In the genomic region with DNA sequence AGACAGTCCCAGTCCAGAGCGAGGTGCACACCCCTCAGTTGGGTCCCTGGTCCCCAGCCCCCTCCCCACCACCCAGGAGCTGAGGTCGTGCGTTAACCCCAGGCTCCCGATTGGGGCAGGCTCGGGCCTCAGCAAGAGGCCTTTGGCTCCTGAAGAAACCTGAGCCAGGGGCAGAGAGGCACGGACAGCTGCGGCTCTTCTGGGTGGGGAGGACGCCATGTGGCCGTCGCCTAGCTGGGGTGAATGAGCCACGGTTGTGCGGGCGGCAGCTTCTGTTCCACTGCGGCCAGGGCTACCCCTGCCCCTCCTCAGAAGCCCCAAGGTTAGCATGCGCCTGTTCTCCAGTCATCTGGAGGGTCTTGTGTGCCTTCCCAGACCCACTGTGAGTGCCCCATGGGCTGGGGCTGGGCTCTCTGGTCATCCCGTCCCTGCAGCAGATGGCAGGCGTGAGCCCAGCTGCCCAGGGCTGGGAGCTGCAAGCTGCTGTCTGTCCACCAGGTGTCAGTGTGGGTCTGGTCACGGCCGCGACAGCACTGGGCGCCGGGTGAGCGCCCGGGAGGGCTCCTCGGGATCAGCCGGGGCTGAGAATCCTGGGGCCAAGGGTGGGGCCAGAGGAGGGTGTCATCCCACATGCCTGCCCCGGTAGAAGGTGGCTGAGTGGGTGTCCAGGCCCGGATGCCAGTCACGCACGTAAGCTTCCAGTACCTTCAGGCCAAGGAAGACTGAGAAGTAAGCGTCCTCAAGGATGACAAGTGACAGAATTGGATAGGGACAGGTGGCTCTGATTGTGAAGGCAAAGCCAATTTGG, we compare ENCODE assay signal across 1 cellular context.
TF ChIP-seq lines count a peak whose summit lies in the region.

No MANE protein-coding gene starts in this region.

TF ChIP-seq in HepG2, 621 proteins besides CTCF, POLR2A, EP300 and RAD21 (continued from another document and continues in another):
- TF ChIP-seq, protein P1, sequence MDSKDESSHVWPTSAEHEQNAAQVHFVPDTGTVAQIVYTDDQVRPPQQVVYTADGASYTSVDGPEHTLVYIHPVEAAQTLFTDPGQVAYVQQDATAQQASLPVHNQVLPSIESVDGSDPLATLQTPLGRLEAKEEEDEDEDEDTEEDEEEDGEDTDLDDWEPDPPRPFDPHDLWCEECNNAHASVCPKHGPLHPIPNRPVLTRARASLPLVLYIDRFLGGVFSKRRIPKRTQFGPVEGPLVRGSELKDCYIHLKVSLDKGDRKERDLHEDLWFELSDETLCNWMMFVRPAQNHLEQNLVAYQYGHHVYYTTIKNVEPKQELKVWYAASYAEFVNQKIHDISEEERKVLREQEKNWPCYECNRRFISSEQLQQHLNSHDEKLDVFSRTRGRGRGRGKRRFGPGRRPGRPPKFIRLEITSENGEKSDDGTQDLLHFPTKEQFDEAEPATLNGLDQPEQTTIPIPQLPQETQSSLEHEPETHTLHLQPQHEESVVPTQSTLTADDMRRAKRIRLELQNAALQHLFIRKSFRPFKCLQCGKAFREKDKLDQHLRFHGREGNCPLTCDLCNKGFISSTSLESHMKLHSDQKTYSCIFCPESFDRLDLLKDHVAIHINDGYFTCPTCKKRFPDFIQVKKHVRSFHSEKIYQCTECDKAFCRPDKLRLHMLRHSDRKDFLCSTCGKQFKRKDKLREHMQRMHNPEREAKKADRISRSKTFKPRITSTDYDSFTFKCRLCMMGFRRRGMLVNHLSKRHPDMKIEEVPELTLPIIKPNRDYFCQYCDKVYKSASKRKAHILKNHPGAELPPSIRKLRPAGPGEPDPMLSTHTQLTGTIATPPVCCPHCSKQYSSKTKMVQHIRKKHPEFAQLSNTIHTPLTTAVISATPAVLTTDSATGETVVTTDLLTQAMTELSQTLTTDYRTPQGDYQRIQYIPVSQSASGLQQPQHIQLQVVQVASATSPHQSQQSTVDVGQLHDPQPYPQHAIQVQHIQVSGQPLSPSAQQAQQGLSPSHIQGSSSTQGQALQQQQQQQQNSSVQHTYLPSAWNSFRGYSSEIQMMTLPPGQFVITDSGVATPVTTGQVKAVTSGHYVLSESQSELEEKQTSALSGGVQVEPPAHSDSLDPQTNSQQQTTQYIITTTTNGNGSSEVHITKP (CRISPR knock-in tag; IDR thresholded peaks at IDR 0.05; ENCODE audit: low read depth), result no peak
- TF ChIP-seq NCOA5 (CRISPR knock-in tag; IDR thresholded peaks at IDR 0.05) (no peak), ZNF737 (CRISPR knock-in tag; IDR thresholded peaks at IDR 0.05; ENCODE audit: borderline replicate concordance) (no peak), MIER2 (CRISPR knock-in tag; IDR thresholded peaks at IDR 0.05) (no peak), TP53 (CRISPR knock-in tag; conservative IDR thresholded peaks at IDR 0.05) (no peak), ZNF670 (CRISPR knock-in tag; IDR thresholded peaks at IDR 0.05; ENCODE audit: borderline replicate concordance) (no peak), TAF15 (IDR thresholded peaks at IDR 0.05; ENCODE audit: low read depth, low read length, poor library complexity, severe bottlenecking) (no peak), GLI4 (CRISPR knock-in tag; IDR thresholded peaks at IDR 0.05; ENCODE audit: borderline replicate concordance) (no peak), ZNF24 (IDR thresholded peaks at IDR 0.05) (no peak), ZNF782 (CRISPR knock-in tag; IDR thresholded peaks at IDR 0.05; ENCODE audit: borderline replicate concordance) (no peak), KDM2A (CRISPR knock-in tag; IDR thresholded peaks at IDR 0.05; ENCODE audit: borderline replicate concordance, low read depth) (peak; percentile 55; the same call in 1 of the 2 replicates), ZNF264 (CRISPR knock-in tag; IDR thresholded peaks at IDR 0.05) (no peak), PRPF4 (IDR thresholded peaks at IDR 0.05; ENCODE audit: low read depth, low read length, poor library complexity, severe bottlenecking) (no peak), WIZ (CRISPR knock-in tag; IDR thresholded peaks at IDR 0.05) (no peak), ATAD3A (CRISPR knock-in tag; IDR thresholded peaks at IDR 0.05) (no peak), ZNF746 (CRISPR knock-in tag; IDR thresholded peaks at IDR 0.05) (no peak), ZNF329 (CRISPR knock-in tag; IDR thresholded peaks at IDR 0.05; ENCODE audit: low read depth) (no peak), ZNF350 (CRISPR knock-in tag; IDR thresholded peaks at IDR 0.05; ENCODE audit: borderline replicate concordance, low read depth) (no peak), MEIS1 (CRISPR knock-in tag; IDR thresholded peaks at IDR 0.05; ENCODE audit: borderline replicate concordance) (no peak), RFX5 (IDR thresholded peaks at IDR 0.05; ENCODE audit: low read depth, low read length) (no peak), MED8 (CRISPR knock-in tag; IDR thresholded peaks at IDR 0.05; ENCODE audit: insufficient replicate concordance) (no peak), ZNF562 (CRISPR knock-in tag; IDR thresholded peaks at IDR 0.05; ENCODE audit: borderline replicate concordance) (no peak), ZNF75D (CRISPR knock-in tag; IDR thresholded peaks at IDR 0.05; ENCODE audit: borderline replicate concordance) (no peak), FOXC1 (CRISPR knock-in tag; IDR thresholded peaks at IDR 0.05; ENCODE audit: borderline replicate concordance) (no peak), RFXANK (CRISPR knock-in tag; IDR thresholded peaks at IDR 0.05) (no peak), ZFP36L1 (CRISPR knock-in tag; IDR thresholded peaks at IDR 0.05) (no peak), CHD2 (IDR thresholded peaks at IDR 0.05; ENCODE audit: low read depth, low read length) (no peak), NR2F6 (IDR thresholded peaks at IDR 0.05) (no peak), NR2F6 (CRISPR knock-in tag; IDR thresholded peaks at IDR 0.05) (0 out of 2 replicates have a peak, but pooled peaks have one; percentile 12)
- TF ChIP-seq, protein P2, sequence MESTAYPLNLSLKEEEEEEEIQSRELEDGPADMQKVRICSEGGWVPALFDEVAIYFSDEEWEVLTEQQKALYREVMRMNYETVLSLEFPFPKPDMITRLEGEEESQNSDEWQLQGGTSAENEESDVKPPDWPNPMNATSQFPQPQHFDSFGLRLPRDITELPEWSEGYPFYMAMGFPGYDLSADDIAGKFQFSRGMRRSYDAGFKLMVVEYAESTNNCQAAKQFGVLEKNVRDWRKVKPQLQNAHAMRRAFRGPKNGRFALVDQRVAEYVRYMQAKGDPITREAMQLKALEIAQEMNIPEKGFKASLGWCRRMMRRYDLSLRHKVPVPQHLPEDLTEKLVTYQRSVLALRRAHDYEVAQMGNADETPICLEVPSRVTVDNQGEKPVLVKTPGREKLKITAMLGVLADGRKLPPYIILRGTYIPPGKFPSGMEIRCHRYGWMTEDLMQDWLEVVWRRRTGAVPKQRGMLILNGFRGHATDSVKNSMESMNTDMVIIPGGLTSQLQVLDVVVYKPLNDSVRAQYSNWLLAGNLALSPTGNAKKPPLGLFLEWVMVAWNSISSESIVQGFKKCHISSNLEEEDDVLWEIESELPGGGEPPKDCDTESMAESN (CRISPR knock-in tag; conservative IDR thresholded peaks at IDR 0.05), result 0 out of 2 replicates have a peak, but pooled peaks have one; percentile 24
- TF ChIP-seq, protein P3, sequence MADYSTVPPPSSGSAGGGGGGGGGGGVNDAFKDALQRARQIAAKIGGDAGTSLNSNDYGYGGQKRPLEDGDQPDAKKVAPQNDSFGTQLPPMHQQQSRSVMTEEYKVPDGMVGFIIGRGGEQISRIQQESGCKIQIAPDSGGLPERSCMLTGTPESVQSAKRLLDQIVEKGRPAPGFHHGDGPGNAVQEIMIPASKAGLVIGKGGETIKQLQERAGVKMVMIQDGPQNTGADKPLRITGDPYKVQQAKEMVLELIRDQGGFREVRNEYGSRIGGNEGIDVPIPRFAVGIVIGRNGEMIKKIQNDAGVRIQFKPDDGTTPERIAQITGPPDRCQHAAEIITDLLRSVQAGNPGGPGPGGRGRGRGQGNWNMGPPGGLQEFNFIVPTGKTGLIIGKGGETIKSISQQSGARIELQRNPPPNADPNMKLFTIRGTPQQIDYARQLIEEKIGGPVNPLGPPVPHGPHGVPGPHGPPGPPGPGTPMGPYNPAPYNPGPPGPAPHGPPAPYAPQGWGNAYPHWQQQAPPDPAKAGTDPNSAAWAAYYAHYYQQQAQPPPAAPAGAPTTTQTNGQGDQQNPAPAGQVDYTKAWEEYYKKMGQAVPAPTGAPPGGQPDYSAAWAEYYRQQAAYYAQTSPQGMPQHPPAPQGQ (CRISPR knock-in tag; IDR thresholded peaks at IDR 0.05; ENCODE audit: borderline replicate concordance), result no peak
- TF ChIP-seq, protein P4, sequence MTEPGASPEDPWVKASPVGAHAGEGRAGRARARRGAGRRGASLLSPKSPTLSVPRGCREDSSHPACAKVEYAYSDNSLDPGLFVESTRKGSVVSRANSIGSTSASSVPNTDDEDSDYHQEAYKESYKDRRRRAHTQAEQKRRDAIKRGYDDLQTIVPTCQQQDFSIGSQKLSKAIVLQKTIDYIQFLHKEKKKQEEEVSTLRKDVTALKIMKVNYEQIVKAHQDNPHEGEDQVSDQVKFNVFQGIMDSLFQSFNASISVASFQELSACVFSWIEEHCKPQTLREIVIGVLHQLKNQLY (CRISPR knock-in tag; IDR thresholded peaks at IDR 0.05), result no peak
- TF ChIP-seq, protein P5, sequence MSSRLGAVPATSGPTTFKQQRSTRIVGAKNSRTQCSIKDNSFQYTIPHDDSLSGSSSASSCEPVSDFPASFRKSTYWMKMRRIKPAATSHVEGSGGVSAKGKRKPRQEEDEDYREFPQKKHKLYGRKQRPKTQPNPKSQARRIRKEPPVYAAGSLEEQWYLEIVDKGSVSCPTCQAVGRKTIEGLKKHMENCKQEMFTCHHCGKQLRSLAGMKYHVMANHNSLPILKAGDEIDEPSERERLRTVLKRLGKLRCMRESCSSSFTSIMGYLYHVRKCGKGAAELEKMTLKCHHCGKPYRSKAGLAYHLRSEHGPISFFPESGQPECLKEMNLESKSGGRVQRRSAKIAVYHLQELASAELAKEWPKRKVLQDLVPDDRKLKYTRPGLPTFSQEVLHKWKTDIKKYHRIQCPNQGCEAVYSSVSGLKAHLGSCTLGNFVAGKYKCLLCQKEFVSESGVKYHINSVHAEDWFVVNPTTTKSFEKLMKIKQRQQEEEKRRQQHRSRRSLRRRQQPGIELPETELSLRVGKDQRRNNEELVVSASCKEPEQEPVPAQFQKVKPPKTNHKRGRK (CRISPR knock-in tag; IDR thresholded peaks at IDR 0.05), result no peak
- TF ChIP-seq, protein P6, sequence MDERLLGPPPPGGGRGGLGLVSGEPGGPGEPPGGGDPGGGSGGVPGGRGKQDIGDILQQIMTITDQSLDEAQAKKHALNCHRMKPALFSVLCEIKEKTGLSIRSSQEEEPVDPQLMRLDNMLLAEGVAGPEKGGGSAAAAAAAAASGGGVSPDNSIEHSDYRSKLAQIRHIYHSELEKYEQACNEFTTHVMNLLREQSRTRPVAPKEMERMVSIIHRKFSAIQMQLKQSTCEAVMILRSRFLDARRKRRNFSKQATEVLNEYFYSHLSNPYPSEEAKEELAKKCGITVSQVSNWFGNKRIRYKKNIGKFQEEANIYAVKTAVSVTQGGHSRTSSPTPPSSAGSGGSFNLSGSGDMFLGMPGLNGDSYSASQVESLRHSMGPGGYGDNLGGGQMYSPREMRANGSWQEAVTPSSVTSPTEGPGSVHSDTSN (CRISPR knock-in tag; IDR thresholded peaks at IDR 0.05), result no peak
- TF ChIP-seq, protein P7, sequence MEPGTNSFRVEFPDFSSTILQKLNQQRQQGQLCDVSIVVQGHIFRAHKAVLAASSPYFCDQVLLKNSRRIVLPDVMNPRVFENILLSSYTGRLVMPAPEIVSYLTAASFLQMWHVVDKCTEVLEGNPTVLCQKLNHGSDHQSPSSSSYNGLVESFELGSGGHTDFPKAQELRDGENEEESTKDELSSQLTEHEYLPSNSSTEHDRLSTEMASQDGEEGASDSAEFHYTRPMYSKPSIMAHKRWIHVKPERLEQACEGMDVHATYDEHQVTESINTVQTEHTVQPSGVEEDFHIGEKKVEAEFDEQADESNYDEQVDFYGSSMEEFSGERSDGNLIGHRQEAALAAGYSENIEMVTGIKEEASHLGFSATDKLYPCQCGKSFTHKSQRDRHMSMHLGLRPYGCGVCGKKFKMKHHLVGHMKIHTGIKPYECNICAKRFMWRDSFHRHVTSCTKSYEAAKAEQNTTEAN (CRISPR knock-in tag; conservative IDR thresholded peaks at IDR 0.05), result no peak
- TF ChIP-seq, protein P8, sequence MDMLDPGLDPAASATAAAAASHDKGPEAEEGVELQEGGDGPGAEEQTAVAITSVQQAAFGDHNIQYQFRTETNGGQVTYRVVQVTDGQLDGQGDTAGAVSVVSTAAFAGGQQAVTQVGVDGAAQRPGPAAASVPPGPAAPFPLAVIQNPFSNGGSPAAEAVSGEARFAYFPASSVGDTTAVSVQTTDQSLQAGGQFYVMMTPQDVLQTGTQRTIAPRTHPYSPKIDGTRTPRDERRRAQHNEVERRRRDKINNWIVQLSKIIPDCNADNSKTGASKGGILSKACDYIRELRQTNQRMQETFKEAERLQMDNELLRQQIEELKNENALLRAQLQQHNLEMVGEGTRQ (IDR thresholded peaks at IDR 0.05; ENCODE audit: low read depth, low read length), result no peak
- TF ChIP-seq, protein P8 (CRISPR knock-in tag; IDR thresholded peaks at IDR 0.05; ENCODE audit: borderline replicate concordance), result no peak
- TF ChIP-seq, protein P9, sequence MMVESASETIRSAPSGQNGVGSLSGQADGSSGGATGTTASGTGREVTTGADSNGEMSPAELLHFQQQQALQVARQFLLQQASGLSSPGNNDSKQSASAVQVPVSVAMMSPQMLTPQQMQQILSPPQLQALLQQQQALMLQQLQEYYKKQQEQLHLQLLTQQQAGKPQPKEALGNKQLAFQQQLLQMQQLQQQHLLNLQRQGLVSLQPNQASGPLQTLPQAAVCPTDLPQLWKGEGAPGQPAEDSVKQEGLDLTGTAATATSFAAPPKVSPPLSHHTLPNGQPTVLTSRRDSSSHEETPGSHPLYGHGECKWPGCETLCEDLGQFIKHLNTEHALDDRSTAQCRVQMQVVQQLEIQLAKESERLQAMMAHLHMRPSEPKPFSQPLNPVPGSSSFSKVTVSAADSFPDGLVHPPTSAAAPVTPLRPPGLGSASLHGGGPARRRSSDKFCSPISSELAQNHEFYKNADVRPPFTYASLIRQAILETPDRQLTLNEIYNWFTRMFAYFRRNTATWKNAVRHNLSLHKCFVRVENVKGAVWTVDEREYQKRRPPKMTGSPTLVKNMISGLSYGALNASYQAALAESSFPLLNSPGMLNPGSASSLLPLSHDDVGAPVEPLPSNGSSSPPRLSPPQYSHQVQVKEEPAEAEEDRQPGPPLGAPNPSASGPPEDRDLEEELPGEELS (CRISPR knock-in tag; IDR thresholded peaks at IDR 0.05), result no peak
- TF ChIP-seq, protein P10, sequence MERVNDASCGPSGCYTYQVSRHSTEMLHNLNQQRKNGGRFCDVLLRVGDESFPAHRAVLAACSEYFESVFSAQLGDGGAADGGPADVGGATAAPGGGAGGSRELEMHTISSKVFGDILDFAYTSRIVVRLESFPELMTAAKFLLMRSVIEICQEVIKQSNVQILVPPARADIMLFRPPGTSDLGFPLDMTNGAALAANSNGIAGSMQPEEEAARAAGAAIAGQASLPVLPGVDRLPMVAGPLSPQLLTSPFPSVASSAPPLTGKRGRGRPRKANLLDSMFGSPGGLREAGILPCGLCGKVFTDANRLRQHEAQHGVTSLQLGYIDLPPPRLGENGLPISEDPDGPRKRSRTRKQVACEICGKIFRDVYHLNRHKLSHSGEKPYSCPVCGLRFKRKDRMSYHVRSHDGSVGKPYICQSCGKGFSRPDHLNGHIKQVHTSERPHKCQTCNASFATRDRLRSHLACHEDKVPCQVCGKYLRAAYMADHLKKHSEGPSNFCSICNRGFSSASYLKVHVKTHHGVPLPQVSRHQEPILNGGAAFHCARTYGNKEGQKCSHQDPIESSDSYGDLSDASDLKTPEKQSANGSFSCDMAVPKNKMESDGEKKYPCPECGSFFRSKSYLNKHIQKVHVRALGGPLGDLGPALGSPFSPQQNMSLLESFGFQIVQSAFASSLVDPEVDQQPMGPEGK (CRISPR knock-in tag; IDR thresholded peaks at IDR 0.05), result 0 out of 2 replicates have a peak, but pooled peaks have one; percentile 15
